In genomic region chr15:98524838-98525540, GRCh38 we compare ENCODE assay signal across 16 cellular contexts.
"Had no signal": no experiment of that assay in that cellular context is flagged by ENCODE, and none has a peak within 500 bp of the region (broad histone marks: within the 10 kb centered on the region; RNA-seq: fewer than 3 reads in every experiment).

No MANE protein-coding gene starts in this region.

- H3K27ac Mint-ChIP-seq: natural killer cell treated with Interleukin-12 subunit alpha and Interleukin-12 subunit beta and Interleukin-15 and Interleukin-18, amount 100 ng/mL, for 72 hours; stimulated activated naive B cell treated with anti-CD40 and anti-IgM and Interleukin-4, amounts not matched to agents 10 μg/mL and 1 μg/mL and 100 μg/mL, for 72 hours; T-helper 2 cell treated with Interferon-gamma antibody and Interleukin-4, amounts not matched to agents 5 μg/mL and 100 μg/mL, for 36 hours had no signal

- H3K27me3 ChIP-seq: brain microvascular endothelial cell, esophagus muscularis mucosa, right atrium auricular region had no signal

- ATAC-seq: activated CD4-positive, CD25-positive, alpha-beta regulatory T cell treated with anti-CD3 and anti-CD28 coated beads, Interleukin-2, amount 50 U/mL, for 24 hours; activated naive CD4-positive, alpha-beta T cell treated with anti-CD3 and anti-CD28 coated beads, Interleukin-2, amount 50 U/mL, for 72 hours; foreskin keratinocyte; natural killer cell treated with Interleukin-12 subunit alpha and Interleukin-12 subunit beta and Interleukin-15 and Interleukin-18, amount 100 ng/mL, for 72 hours; stimulated activated naive B cell treated with anti-CD40 and anti-IgM and Interleukin-4, amounts not matched to agents 10 μg/mL and 1 μg/mL and 100 μg/mL, for 72 hours had no signal

- H3K36me3 Mint-ChIP-seq: activated naive CD4-positive, alpha-beta T cell treated with anti-CD3 and anti-CD28 coated beads, Interleukin-2, amount 50 U/mL, for 72 hours; natural killer cell treated with Interleukin-12 subunit alpha and Interleukin-12 subunit beta and Interleukin-15 and Interleukin-18, amount 100 ng/mL, for 72 hours; stimulated activated naive B cell treated with anti-CD40 and anti-IgM and Interleukin-4, amounts not matched to agents 10 μg/mL and 1 μg/mL and 100 μg/mL, for 72 hours had no signal

- H3K4me3 Mint-ChIP-seq: natural killer cell treated with Interleukin-12 subunit alpha and Interleukin-12 subunit beta and Interleukin-15 and Interleukin-18, amount 100 ng/mL, for 72 hours; stimulated activated naive B cell treated with anti-CD40 and anti-IgM and Interleukin-4, amounts not matched to agents 10 μg/mL and 1 μg/mL and 100 μg/mL, for 72 hours; T-helper 2 cell treated with Interferon-gamma antibody and Interleukin-4, amounts not matched to agents 5 μg/mL and 100 μg/mL, for 36 hours had no signal

- H3K36me3 ChIP-seq: brain microvascular endothelial cell, esophagus muscularis mucosa, right atrium auricular region, spleen had no signal

- H3K4me1 ChIP-seq: foreskin keratinocyte, parathyroid adenoma, right atrium auricular region had no signal

- H3K79me2 ChIP-seq: parathyroid adenoma had no signal

- H3K9me3 Mint-ChIP-seq: activated naive CD4-positive, alpha-beta T cell treated with anti-CD3 and anti-CD28 coated beads, Interleukin-2, amount 50 U/mL, for 72 hours; natural killer cell treated with Interleukin-12 subunit alpha and Interleukin-12 subunit beta and Interleukin-15 and Interleukin-18, amount 100 ng/mL, for 72 hours; stimulated activated naive B cell treated with anti-CD40 and anti-IgM and Interleukin-4, amounts not matched to agents 10 μg/mL and 1 μg/mL and 100 μg/mL, for 72 hours; T-helper 2 cell treated with Interferon-gamma antibody and Interleukin-4, amounts not matched to agents 5 μg/mL and 100 μg/mL, for 36 hours had no signal

- H3K27ac ChIP-seq: brain microvascular endothelial cell, esophagus muscularis mucosa, foreskin keratinocyte, parathyroid adenoma had no signal

- DNase-seq: activated T-cell treated with anti-CD3 and anti-CD28 coated beads, Interleukin-2, amount 50 U/mL, for 1 hour; amniotic stem cell; brain microvascular endothelial cell; cerebellar nuclear complex; foreskin keratinocyte; left cardiac atrium; spleen; stimulated activated CD4-positive, alpha-beta T cell treated with anti-CD3 and anti-CD28 coated beads, Interleukin-2, amount 100 ng/mL, for 24 hours; stimulated activated naive B cell treated with anti-CD40 and anti-IgM and Interleukin-4, amounts not matched to agents 10 μg/mL and 1 μg/mL and 100 μg/mL, for 72 hours had no signal

- H3K9me3 ChIP-seq: esophagus muscularis mucosa, right atrium auricular region, spleen had no signal

- H3K4me3 ChIP-seq: esophagus muscularis mucosa, right atrium auricular region, spleen had no signal

- H3K9ac ChIP-seq: parathyroid adenoma had no signal
